ENCODE assay signal across 21 cellular contexts in genomic region chr10:35600193-35600592, GRCh38. TPM values are rescaled to one million over a fixed set of nuclear protein-coding genes. Genes with fewer than 3 reads are reported as not detected.
DNase-seq lines count a peak whose midpoint lies in the region; ATAC-seq and TF ChIP-seq lines count a peak whose summit lies in the region.
"Had no signal": no experiment of that assay in that cellular context is flagged by ENCODE, and none has a peak within 500 bp of the region (broad histone marks: within the 10 kb centered on the region; RNA-seq: fewer than 3 reads in every experiment).

No MANE protein-coding gene starts in this region.

- DNase-seq in GM10248 (ENCODE audit: extremely low spot score) (no peak), NAMALWA (ENCODE audit: low spot score) (peak; percentile 13), choroid plexus epithelial cell (ENCODE audit: low read depth) (peak; percentile 30), neural progenitor cell (ENCODE audit: low spot score) (no peak), DMS153 (lab: John Stamatoyannopoulos, UW) (no peak)
- no peak for DNase-seq in stimulated activated CD4-positive, alpha-beta T cell treated with anti-CD3 and anti-CD28 coated beads, Interleukin-12 subunit alpha, Interleukin-12 subunit beta, amount 100 ng/mL, for 4 hours
- DNase-seq: activated CD8-positive, alpha-beta T cell treated with anti-CD3 and anti-CD28 coated beads for 36 hours; activated T-cell treated with anti-CD3 and anti-CD28 coated beads, Interleukin-2, amount 50 U/mL, for 72 hours; effector memory CD8-positive, alpha-beta T cell; natural killer cell; NCI-H187 treated with DMSO at 0.1 percent for 48 hours; psoas muscle; stimulated activated naive CD4-positive, alpha-beta T cell; SW 1271; transverse colon had no signal

- POLR2A ChIA-PET in GM10248 (lab: Yijun Ruan, JAX): no interaction called here

- H3K27ac ChIP-seq in neural progenitor cell: no peak overlapping the region
- H3K27ac ChIP-seq: C4-2B, psoas muscle, transverse colon had no signal

- peaks cover 17% of the 10 kb centered on the region for H3K4me1 Mint-ChIP-seq in neural progenitor cell
- H3K4me1 Mint-ChIP-seq: natural killer cell had no signal

- no peaks in the 10 kb centered on the region for H3K36me3 Mint-ChIP-seq in neural progenitor cell
- H3K36me3 Mint-ChIP-seq: activated naive CD8-positive, alpha-beta T cell; brain; natural killer cell had no signal

- H3K27me3 Mint-ChIP-seq in neural progenitor cell (ENCODE audit: insufficient read depth, low read depth): peaks cover 7% of the 10 kb centered on the region

- H3K4me1 ChIP-seq in neural progenitor cell: no peaks in the 10 kb centered on the region
- H3K4me1 ChIP-seq: psoas muscle, transverse colon had no signal

- H3K36me3 ChIP-seq in neural progenitor cell: no peaks in the 10 kb centered on the region
- H3K36me3 ChIP-seq: transverse colon had no signal

- no peak for ATAC-seq in GM21619 (IDR thresholded peaks at IDR 0.05; ENCODE audit: unreplicated experiment)
- ATAC-seq: activated CD8-positive, alpha-beta T cell treated with anti-CD3 and anti-CD28 coated beads for 36 hours; activated T-cell treated with anti-CD3 and anti-CD28 coated beads, Interleukin-2, amount 50 U/mL, for 72 hours; effector memory CD8-positive, alpha-beta T cell; natural killer cell; psoas muscle had no signal

- H4K20me1 ChIP-seq in neural progenitor cell (ENCODE audit: low read depth): no peaks in the 10 kb centered on the region

- no peak overlapping the region for H3K27ac Mint-ChIP-seq in neural progenitor cell
- H3K27ac Mint-ChIP-seq: activated CD8-positive, alpha-beta T cell treated with anti-CD3 and anti-CD28 coated beads for 36 hours; activated naive CD8-positive, alpha-beta T cell; activated T-cell treated with anti-CD3 and anti-CD28 coated beads, Interleukin-2, amount 50 U/mL, for 72 hours; brain; effector memory CD8-positive, alpha-beta T cell; natural killer cell had no signal

- H3K4me3 ChIP-seq in choroid plexus epithelial cell (ENCODE audit: low read depth, low read length) (no peak overlapping the region), neural progenitor cell (no peak overlapping the region)
- H3K4me3 ChIP-seq: psoas muscle, transverse colon had no signal

- no peak overlapping the region for H3K9ac ChIP-seq in neural progenitor cell

- H3F3A ChIP-seq in neural progenitor cell (ENCODE audit: low read depth): no peaks in the 10 kb centered on the region

- H3K27me3 ChIP-seq in neural progenitor cell: no peaks in the 10 kb centered on the region

- TF ChIP-seq CTCF in GM10248 (IDR thresholded peaks at IDR 0.05; ENCODE audit: control extremely low read depth, extremely low read depth, low read depth, missing control alignments): peak; percentile 8
- peak; percentile 48 for TF ChIP-seq CTCF in choroid plexus epithelial cell (conservative IDR thresholded peaks at IDR 0.05; ENCODE audit: low read depth, low read length)
- peak; percentile 43 for TF ChIP-seq CTCF in neural progenitor cell (IDR thresholded peaks at IDR 0.05)

- CTCF ChIA-PET in GM10248 (lab: Yijun Ruan, JAX): interaction anchor here (1.0 to 1.5 kb wide), 2 partner anchors 35 to 36 kb away, joined by 3 read pairs; no protein-coding TSS in a partner anchor

- H3K4me2 ChIP-seq in neural progenitor cell: no peak overlapping the region

- no peaks in the 10 kb centered on the region for H3K9me3 ChIP-seq in neural progenitor cell (ENCODE audit: low read depth)
- H3K9me3 ChIP-seq: psoas muscle, transverse colon had no signal

- peaks cover 14% of the 10 kb centered on the region for H3K9me3 Mint-ChIP-seq in neural progenitor cell
- H3K9me3 Mint-ChIP-seq: activated CD8-positive, alpha-beta T cell treated with anti-CD3 and anti-CD28 coated beads for 36 hours; activated T-cell treated with anti-CD3 and anti-CD28 coated beads, Interleukin-2, amount 50 U/mL, for 72 hours; effector memory CD8-positive, alpha-beta T cell; natural killer cell had no signal

- H3K79me2 ChIP-seq in neural progenitor cell (ENCODE audit: low read depth): no peaks in the 10 kb centered on the region

- no peak overlapping the region for H2AFZ ChIP-seq in neural progenitor cell (replicated peaks)

- H3K4me3 Mint-ChIP-seq in neural progenitor cell: no peak overlapping the region
- H3K4me3 Mint-ChIP-seq: activated CD8-positive, alpha-beta T cell treated with anti-CD3 and anti-CD28 coated beads for 36 hours; activated naive CD8-positive, alpha-beta T cell; activated T-cell treated with anti-CD3 and anti-CD28 coated beads, Interleukin-2, amount 50 U/mL, for 72 hours; brain; effector memory CD8-positive, alpha-beta T cell; natural killer cell had no signal

RNA-seq across cellular contexts. Expression of gene GJD4, which starts 4.9 kb away (rescaled TPM):
- total RNA-seq in neural progenitor cell (ENCODE audit: low replicate concordance): not detected in 2 replicates
- total RNA-seq: activated CD8-positive, alpha-beta T cell treated with anti-CD3 and anti-CD28 coated beads for 36 hours; activated T-cell treated with anti-CD3 and anti-CD28 coated beads, Interleukin-2, amount 50 U/mL, for 72 hours; lung microvascular endothelial cell; natural killer cell; NCI-H460; psoas muscle; transverse colon had no signal

RNA-seq across cellular contexts. Expression of gene FZD8, which starts 41.9 kb away (rescaled TPM):
- total RNA-seq in neural progenitor cell (ENCODE audit: low replicate concordance): 5.0 and 20.7 TPM in 2 replicates

Comparison
In these comparisons a context has a peak if more than half of its experiments do, and no peak if none do; other contexts are left out.
1. DNase-seq: peak in NAMALWA (single experiment) and choroid plexus epithelial cell (single experiment); none in GM10248 (single experiment), neural progenitor cell (single experiment), stimulated activated CD4-positive, alpha-beta T cell treated with anti-CD3 and anti-CD28 coated beads, Interleukin-12 subunit alpha, Interleukin-12 subunit beta, amount 100 ng/mL, for 4 hours (single experiment) and DMS153 (single experiment).
2. Peak in every context shown above with its lines, with median percentiles within 50 percentile points of each other: CTCF ChIP-seq.